24 cellular contexts compared by ENCODE assay signal in the genomic region with DNA sequence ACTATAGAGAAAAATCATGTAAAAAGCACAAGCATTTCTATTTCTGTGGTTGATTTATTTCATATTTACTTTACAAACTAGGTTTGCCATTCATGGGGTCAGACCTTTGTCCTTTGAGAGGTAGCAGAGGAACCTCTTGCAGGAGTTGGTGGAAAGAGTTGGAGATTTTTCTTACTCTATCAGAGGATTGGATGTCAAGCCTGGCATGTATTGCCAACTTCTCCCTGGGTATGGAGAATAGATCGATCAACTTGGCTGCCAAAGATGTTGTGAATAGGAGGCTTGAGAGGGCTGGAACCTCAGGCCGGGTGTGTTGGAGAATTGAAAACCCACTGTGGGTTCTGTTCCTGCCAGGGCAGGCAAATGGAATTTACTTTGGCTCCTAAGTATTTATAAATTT.
DNase-seq lines count a peak whose midpoint lies in the region; ATAC-seq, FAIRE-seq and TF ChIP-seq lines count a peak whose summit lies in the region.
"Had no signal": no experiment of that assay in that cellular context is flagged by ENCODE, and none has a peak within 500 bp of the region (broad histone marks: within the 10 kb centered on the region; RNA-seq: fewer than 3 reads in every experiment).

No MANE protein-coding gene starts in this region.

- no peak overlapping the region for H2AK5ac ChIP-seq in IMR-90 (ENCODE audit: low read depth, low read length)

- BruUV-seq in IMR-90 (replicated peaks; lab: Mats Ljungman, UMichigan) = no TSS peak

- H3K56ac ChIP-seq in IMR-90 (ENCODE audit: extremely low read depth, insufficient read depth, low read length) = no peak overlapping the region

- no peak overlapping the region for H3K23ac ChIP-seq in IMR-90 (ENCODE audit: low read depth, low read length)

- H3K4me3 ChIP-seq in A549 = no peak overlapping the region
- no peak overlapping the region for H3K4me3 ChIP-seq in IMR-90 (ENCODE audit: insufficient read depth, low read depth, low read length)
- H3K4me3 ChIP-seq in body of pancreas = no peak overlapping the region
- H3K4me3 ChIP-seq in right lobe of liver = no peak overlapping the region
- H3K4me3 ChIP-seq in suprapubic skin = no peak overlapping the region
- H3K4me3 ChIP-seq: BLaER1, GM23338, HAP-1 had no signal

- no peak overlapping the region for H2BK5ac ChIP-seq in IMR-90 (ENCODE audit: low read depth, low read length, poor library complexity, severe bottlenecking)

- H3K9ac ChIP-seq in IMR-90 (ENCODE audit: low read depth, low read length) = no peak overlapping the region
- H3K9ac ChIP-seq: BLaER1, KMS-11 had no signal

- no peak overlapping the region for H4K8ac ChIP-seq in IMR-90 (ENCODE audit: low read depth in 2 of 2, low read length in 2 of 2)

- H2AFZ ChIP-seq in IMR-90 (replicated peaks; ENCODE audit: low read length, poor library complexity) = no peak overlapping the region
- H2AFZ ChIP-seq: GM23338 had no signal

- H3K79me1 ChIP-seq in IMR-90 (ENCODE audit: low read depth in 1 of 2, low read length in 2 of 2) = peaks cover 39 to 48% of the 10 kb centered on the region in 2 experiments

- H3K9me3 ChIP-seq in A549 = no peaks in the 10 kb centered on the region
- H3K9me3 ChIP-seq in IMR-90 (ENCODE audit: control insufficient read depth, insufficient read depth, low read length) = no peaks in the 10 kb centered on the region
- H3K9me3 ChIP-seq in body of pancreas = no peaks in the 10 kb centered on the region
- no peaks in the 10 kb centered on the region for H3K9me3 ChIP-seq in right lobe of liver
- H3K9me3 ChIP-seq in suprapubic skin = no peaks in the 10 kb centered on the region
- H3K9me3 ChIP-seq: BLaER1, HAP-1 had no signal

- H3K9me1 ChIP-seq in IMR-90 (ENCODE audit: insufficient read depth, low read length) = peaks cover 8% of the 10 kb centered on the region

- no peak for TF ChIP-seq CTCF in A549 (IDR thresholded peaks at IDR 0.05)
- TF ChIP-seq CTCF in IMR-90 (conservative IDR thresholded peaks at IDR 0.05; ENCODE audit: low read depth, low read length) = no peak
- no peak for TF ChIP-seq CTCF in body of pancreas (IDR thresholded peaks at IDR 0.05)
- TF ChIP-seq CTCF in right lobe of liver (IDR thresholded peaks at IDR 0.05) = no peak
- TF ChIP-seq CTCF in suprapubic skin (IDR thresholded peaks at IDR 0.05) = no peak

- TF ChIP-seq EP300 in A549 (IDR thresholded peaks at IDR 0.05) = no peak
- TF ChIP-seq EP300 in suprapubic skin (IDR thresholded peaks at IDR 0.05) = no peak

- dilution Hi-C loops in IMR-90 (cut with HindIII; ENCODE audit: low sequenced_read_pairs, unreplicated experiment) = no loop called here

- ATAC-seq in A549 = no peak
- ATAC-seq in IMR-90 (ENCODE audit: low read depth) = peak; percentile 12; the same call in 1 of the 2 replicates
- ATAC-seq in body of pancreas = no peak
- ATAC-seq in right lobe of liver = peak; percentile 11 to 70 (median 52)
- ATAC-seq: GM23338 had no signal

- DNase-seq in A549 (ENCODE audit: low read depth in 1 of 2, low spot score in 1 of 2) (no peak), IMR-90 (no peak), body of pancreas (no peak), right lobe of liver (no peak), NCI-H2029 treated with DMSO at 0.1 percent for 48 hours (lab: John Stamatoyannopoulos, UW) (no peak), suprapubic skin (ENCODE audit: low spot score in 2 of 2) (no peak), amniotic stem cell (lab: John Stamatoyannopoulos, UW) (no peak), NCI-H2196 treated with DMSO at 0.1 percent for 48 hours (lab: John Stamatoyannopoulos, UW; ENCODE audit: unreplicated experiment) (no peak)
- DNase-seq: 8988T; CD4-positive, alpha-beta T cell; COR-L47; MM.1S; NCI-H1048; NCI-H1694 treated with DMSO at 0.1 percent for 48 hours; NCI-H2081 treated with DMSO at 0.1 percent for 48 hours; NCI-H2171; NCI-H524 treated with DMSO at 0.1 percent for 48 hours; NCI-H774 had no signal

- H3K27me3 ChIP-seq in IMR-90 (ENCODE audit: control insufficient read depth, insufficient read depth, low read length) (no peaks in the 10 kb centered on the region), body of pancreas (no peaks in the 10 kb centered on the region), right lobe of liver (no peaks in the 10 kb centered on the region), suprapubic skin (no peaks in the 10 kb centered on the region)
- H3K27me3 ChIP-seq: BLaER1 had no signal

- H2AK9ac ChIP-seq in IMR-90 (replicated peaks; ENCODE audit: low read depth, low read length, poor library complexity) = no peak overlapping the region

- TF ChIP-seq RAD21 in A549 (conservative IDR thresholded peaks at IDR 0.05 in 1 of 2, IDR thresholded peaks at IDR 0.05 in 1 of 2) (no peak), IMR-90 (IDR thresholded peaks at IDR 0.05; ENCODE audit: low read length) (no peak)

- H4K5ac ChIP-seq in IMR-90 (ENCODE audit: low read depth, low read length) = no peak overlapping the region

- H3K4ac ChIP-seq in IMR-90 (ENCODE audit: low read depth, low read length) = no peak overlapping the region; the same call in 1 of the 2 replicates

- H3K4me2 ChIP-seq in A549 (peak overlapping the region; percentile 71; the same call in 1 of the 3 replicates), IMR-90 (ENCODE audit: low read depth, low read length) (no peak overlapping the region)
- H3K4me2 ChIP-seq: BLaER1, GM23338, KMS-11 had no signal

- no peak overlapping the region for H2BK20ac ChIP-seq in IMR-90 (ENCODE audit: low read depth, low read length)

- H3K4me1 ChIP-seq in A549 (peaks cover 70% of the 10 kb centered on the region), IMR-90 (ENCODE audit: control insufficient read depth, insufficient read depth, low read length) (peaks cover 14% of the 10 kb centered on the region), body of pancreas (peaks cover 61% of the 10 kb centered on the region), right lobe of liver (peaks cover 0 to 52% (median 15%) of the 10 kb centered on the region in 4 donors), suprapubic skin (peaks cover 42% of the 10 kb centered on the region)

- TF ChIP-seq POLR2A in A549 (IDR thresholded peaks at IDR 0.05; ENCODE audit: low read length) (no peak), IMR-90 (IDR thresholded peaks at IDR 0.05; ENCODE audit: low read depth, low read length) (no peak), body of pancreas (IDR thresholded peaks at IDR 0.05) (no peak), right lobe of liver (IDR thresholded peaks at IDR 0.05) (no peak), suprapubic skin (IDR thresholded peaks at IDR 0.05) (no peak)

- CTCF ChIA-PET in A549 (lab: Yijun Ruan, JAX) (no interaction called here), IMR-90 (lab: Yijun Ruan, JAX) (no interaction called here)

- no peak for FAIRE-seq in A549 (lab: Jason Lieb, UNC)
- FAIRE-seq: GM18507, RCC 7860 had no signal

- H2BK120ac ChIP-seq in IMR-90 (ENCODE audit: low read depth, low read length) = peak overlapping the region; percentile 20; the same call in 1 of the 2 replicates

- H3K27ac ChIP-seq in A549 (peak overlapping the region in 1 of 2 experiments; percentile 69; a peak in 2 of 6 replicates), IMR-90 (ENCODE audit: insufficient read depth, low read length) (no peak overlapping the region), body of pancreas (peak overlapping the region in 3 of 4 donors; percentile 7 to 60 (median 22)), right lobe of liver (peak overlapping the region in 1 of 3 donors; percentile 15), suprapubic skin (no peak overlapping the region)
- H3K27ac ChIP-seq: BLaER1, KMS-11 had no signal

- H3K36me3 ChIP-seq in IMR-90 (ENCODE audit: control insufficient read depth, insufficient read depth, low read length) = no peaks in the 10 kb centered on the region
- no peaks in the 10 kb centered on the region for H3K36me3 ChIP-seq in body of pancreas (replicated peaks in 1 of 2; ENCODE audit: insufficient read depth in 1 of 2, low read depth in 2 of 2)
- no peaks in the 10 kb centered on the region for H3K36me3 ChIP-seq in right lobe of liver
- H3K36me3 ChIP-seq in suprapubic skin = peaks cover 10% of the 10 kb centered on the region

- 0 out of 3 replicates have a peak overlapping the region, but pooled peaks have one; percentile 55 for H2BK15ac ChIP-seq in IMR-90 (ENCODE audit: low read depth, low read length)

- POLR2A ChIA-PET in A549 (lab: Yijun Ruan, JAX) = no interaction called here
- POLR2A ChIA-PET in IMR-90 (lab: Charles Lee; ENCODE audit: unreplicated experiment) = no interaction called here

- peak overlapping the region; percentile 17; the same call in 1 of the 2 replicates for H3K18ac ChIP-seq in IMR-90 (ENCODE audit: low read depth, low read length)

- in situ Hi-C loops in IMR-90 (cut with MboI; ENCODE audit: low sequenced_read_pairs) = no loop called here

- 93% methylated on average over 2 of the region's 2 CpGs for WGBS in A549 (ENCODE audit: missing lambda C conversion rate)
- WGBS in IMR-90 (ENCODE audit: extremely low coverage in 2 of 2, insufficient read length in 1 of 2), 2 experiments = no CpG with 5 or more reads among the region's 2 CpGs
- 24 to 25% methylated on average over 2 of the region's 2 CpGs for WGBS in body of pancreas, 2 donors
- WGBS in right lobe of liver (ENCODE audit: insufficient coverage, low coverage, low lambda C conversion rate, missing lambda C conversion rate) = 50% methylated on average over 2 of the region's 2 CpGs
- 39% methylated on average over 2 of the region's 2 CpGs for WGBS in suprapubic skin

- H3K14ac ChIP-seq in IMR-90 (replicated peaks; ENCODE audit: low read depth, low read length) = peak overlapping the region; percentile 59

- H4K20me1 ChIP-seq in IMR-90 (ENCODE audit: insufficient read depth, low read length) = no peaks in the 10 kb centered on the region
- H4K20me1 ChIP-seq: BLaER1 had no signal

- intact Hi-C loops in IMR-90 (cut with micrococcal nuclease) = no loop called here
- intact Hi-C loops in body of pancreas (cut with DNase I) = no loop called here
- intact Hi-C loops in right lobe of liver (cut with DNase I) = no loop called here

- H4K91ac ChIP-seq in IMR-90 (ENCODE audit: insufficient read depth, low read depth, low read length) = no peak overlapping the region

TF ChIP-seq in A549, 52 proteins besides CTCF, POLR2A, EP300 and RAD21:
- TF ChIP-seq RARB (CRISPR knock-in tag; IDR thresholded peaks at IDR 0.05) = no peak
- TF ChIP-seq KDM5A (IDR thresholded peaks at IDR 0.05) = no peak
- no peak for TF ChIP-seq CBX2 (IDR thresholded peaks at IDR 0.05; ENCODE audit: borderline replicate concordance, low read depth)

TF ChIP-seq in IMR-90, 13 proteins besides CTCF, POLR2A, EP300 and RAD21 (continues in another document):
- TF ChIP-seq FOS (IDR thresholded peaks at IDR 0.05; ENCODE audit: low read depth, low read length) (no peak), RFX5 (IDR thresholded peaks at IDR 0.05; ENCODE audit: low read depth, low read length) (no peak), CEBPB (IDR thresholded peaks at IDR 0.05; ENCODE audit: low read depth, low read length) (no peak)
- TF ChIP-seq, protein P1, sequence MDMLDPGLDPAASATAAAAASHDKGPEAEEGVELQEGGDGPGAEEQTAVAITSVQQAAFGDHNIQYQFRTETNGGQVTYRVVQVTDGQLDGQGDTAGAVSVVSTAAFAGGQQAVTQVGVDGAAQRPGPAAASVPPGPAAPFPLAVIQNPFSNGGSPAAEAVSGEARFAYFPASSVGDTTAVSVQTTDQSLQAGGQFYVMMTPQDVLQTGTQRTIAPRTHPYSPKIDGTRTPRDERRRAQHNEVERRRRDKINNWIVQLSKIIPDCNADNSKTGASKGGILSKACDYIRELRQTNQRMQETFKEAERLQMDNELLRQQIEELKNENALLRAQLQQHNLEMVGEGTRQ (IDR thresholded peaks at IDR 0.05; ENCODE audit: low read depth, low read length) = no peak

Comparison
In these comparisons a context has a peak if more than half of its experiments do, and no peak if none do; other contexts are left out.
1. ATAC-seq: peak in IMR-90 (single experiment) and right lobe of liver (4 of 4); none in A549 (0 of 2) and body of pancreas (single experiment).
2. H3K27ac ChIP-seq: peak in body of pancreas (3 of 4); none in IMR-90 (single experiment) and suprapubic skin (single experiment).